Comparison of ENCODE assay signal across 8 cellular contexts in the genomic region with DNA sequence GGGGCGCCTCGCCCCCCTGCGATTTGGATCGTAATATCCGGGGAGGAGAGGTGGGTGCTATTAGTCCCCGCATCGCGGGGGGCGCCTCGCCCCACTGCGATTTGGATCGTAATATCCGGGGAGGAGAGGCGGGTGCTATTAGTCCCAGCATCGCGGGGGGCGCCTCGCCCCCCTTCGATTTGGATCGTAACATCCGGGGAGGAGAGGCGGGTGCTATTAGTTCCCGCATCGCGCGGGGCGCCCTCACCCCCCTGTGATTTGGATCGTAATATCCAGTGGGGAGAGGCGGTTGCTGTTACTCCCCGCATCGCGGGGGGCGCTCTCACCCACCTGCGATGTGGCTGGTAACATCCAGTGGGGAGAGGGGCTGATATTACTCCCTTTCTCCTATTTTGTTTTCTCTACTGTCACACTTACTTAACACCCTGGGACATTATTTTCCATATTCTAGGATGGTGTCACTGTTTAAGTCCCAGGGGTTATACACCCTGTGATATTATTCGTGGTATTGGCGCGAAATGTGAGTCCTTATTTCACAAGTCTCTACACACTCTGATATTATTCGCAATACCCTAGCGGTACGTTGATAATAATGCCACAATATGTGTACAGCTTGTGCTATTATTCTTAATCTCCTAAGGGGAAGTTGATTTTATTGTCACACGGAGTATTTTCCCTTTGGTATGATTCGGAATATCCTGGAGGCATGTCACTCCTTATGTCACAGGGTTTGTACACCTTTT. TPM values are rescaled to one million over a fixed set of nuclear protein-coding genes. Genes with fewer than 3 reads are reported as not detected.
DNase-seq lines count a peak whose midpoint lies in the region; ATAC-seq and TF ChIP-seq lines count a peak whose summit lies in the region.

No MANE protein-coding gene starts in this region.

- H3K9me3 Mint-ChIP-seq in activated CD8-positive, alpha-beta T cell treated with anti-CD3 and anti-CD28 coated beads, Interleukin-2, amount 10 ng/mL, durations not matched to agents 7 days and 5 days (ENCODE audit: insufficient read depth), result no peaks in the 10 kb centered on the region

- CTCF ChIA-PET in activated CD8-positive, alpha-beta T cell treated with anti-CD3 and anti-CD28 coated beads, Interleukin-2, amount 10 ng/mL, durations not matched to agents 7 days and 5 days (lab: Charles Lee), result no interaction called here

- H3K27ac Mint-ChIP-seq in activated CD8-positive, alpha-beta T cell treated with anti-CD3 and anti-CD28 coated beads, Interleukin-2, amount 10 ng/mL, durations not matched to agents 7 days and 5 days, result no peak overlapping the region

- H3K27me3 Mint-ChIP-seq in activated CD8-positive, alpha-beta T cell treated with anti-CD3 and anti-CD28 coated beads, Interleukin-2, amount 10 ng/mL, durations not matched to agents 7 days and 5 days (ENCODE audit: low read depth), result peaks cover 14% of the 10 kb centered on the region

- H3K4me3 ChIP-seq in Jurkat, Clone E6-1 (ENCODE audit: low read length), result peak overlapping the region; percentile 45
- H3K4me3 ChIP-seq in fibroblast of the aortic adventitia (ENCODE audit: low read depth, low read length), result no peak overlapping the region

- peaks cover 7% of the 10 kb centered on the region for H3K4me1 Mint-ChIP-seq in activated CD8-positive, alpha-beta T cell treated with anti-CD3 and anti-CD28 coated beads, Interleukin-2, amount 10 ng/mL, durations not matched to agents 7 days and 5 days (ENCODE audit: low read depth)

- peak; percentile 7 for TF ChIP-seq CTCF in fibroblast of the aortic adventitia (IDR thresholded peaks at IDR 0.05; ENCODE audit: insufficient read depth, low read length)

- POLR2A ChIA-PET in activated CD8-positive, alpha-beta T cell treated with anti-CD3 and anti-CD28 coated beads, Interleukin-2, amount 10 ng/mL, durations not matched to agents 7 days and 5 days (lab: Charles Lee), result no interaction called here

- no peaks in the 10 kb centered on the region for H3K36me3 Mint-ChIP-seq in activated CD8-positive, alpha-beta T cell treated with anti-CD3 and anti-CD28 coated beads, Interleukin-2, amount 10 ng/mL, durations not matched to agents 7 days and 5 days (ENCODE audit: low read depth)

- ATAC-seq in activated CD8-positive, alpha-beta T cell treated with anti-CD3 and anti-CD28 coated beads, Interleukin-2, amount 10 ng/mL, durations not matched to agents 7 days and 5 days, result no peak

- DNase-seq in COLO668 (lab: John Stamatoyannopoulos, UW; ENCODE audit: unreplicated experiment) (peak; percentile 7), fibroblast of the aortic adventitia (ENCODE audit: low read depth) (no peak), amniotic stem cell (lab: John Stamatoyannopoulos, UW) (no peak), retina (no peak), HT-29 (ENCODE audit: low spot score) (no peak)
- DNase-seq in Jurkat, Clone E6-1 (ENCODE audit: low read depth, low spot score), result peak; percentile 85
- DNase-seq in activated CD8-positive, alpha-beta T cell treated with anti-CD3 and anti-CD28 coated beads, Interleukin-2, amount 10 ng/mL, durations not matched to agents 7 days and 5 days, result peak; percentile 45
- DNase-seq in stimulated activated CD4-positive, alpha-beta T cell treated with anti-CD3 and anti-CD28 coated beads, TNF-alpha, amount 100 ng/mL, for 4 hours (ENCODE audit: low read depth in 3 of 3), result peak in 2 of 3 experiments; percentile 17 to 19

- H3K4me3 Mint-ChIP-seq in activated CD8-positive, alpha-beta T cell treated with anti-CD3 and anti-CD28 coated beads, Interleukin-2, amount 10 ng/mL, durations not matched to agents 7 days and 5 days, result no peak overlapping the region

RNA-seq across cellular contexts. Expression of gene ALDH3B2, which starts 57.8 kb away (rescaled TPM):
- polyA plus RNA-seq in Jurkat, Clone E6-1 (2012; ENCODE audit: insufficient read depth, insufficient read length), result 2.3 TPM
- not detected for total RNA-seq in activated CD8-positive, alpha-beta T cell treated with anti-CD3 and anti-CD28 coated beads, Interleukin-2, amount 10 ng/mL, durations not matched to agents 7 days and 5 days
- total RNA-seq in fibroblast of the aortic adventitia (ENCODE audit: low replicate concordance), result not detected in 2 replicates
- total RNA-seq in HT-29 (2014; rRNA removed; shearing (Covaris generic)), result 1.1 TPM in 1 of 2 replicates, not detected in the other

Comparison
In these comparisons a context has a peak if more than half of its experiments do, and no peak if none do; other contexts are left out.
1. DNase-seq: peak in COLO668 (single experiment), Jurkat, Clone E6-1 (single experiment), activated CD8-positive, alpha-beta T cell treated with anti-CD3 and anti-CD28 coated beads, Interleukin-2, amount 10 ng/mL, durations not matched to agents 7 days and 5 days (single experiment) and stimulated activated CD4-positive, alpha-beta T cell treated with anti-CD3 and anti-CD28 coated beads, TNF-alpha, amount 100 ng/mL, for 4 hours (2 of 3); none in fibroblast of the aortic adventitia (single experiment), amniotic stem cell (single experiment), retina (single experiment) and HT-29 (single experiment).